ENCODE assay signal across 23 cellular contexts in the genomic region with DNA sequence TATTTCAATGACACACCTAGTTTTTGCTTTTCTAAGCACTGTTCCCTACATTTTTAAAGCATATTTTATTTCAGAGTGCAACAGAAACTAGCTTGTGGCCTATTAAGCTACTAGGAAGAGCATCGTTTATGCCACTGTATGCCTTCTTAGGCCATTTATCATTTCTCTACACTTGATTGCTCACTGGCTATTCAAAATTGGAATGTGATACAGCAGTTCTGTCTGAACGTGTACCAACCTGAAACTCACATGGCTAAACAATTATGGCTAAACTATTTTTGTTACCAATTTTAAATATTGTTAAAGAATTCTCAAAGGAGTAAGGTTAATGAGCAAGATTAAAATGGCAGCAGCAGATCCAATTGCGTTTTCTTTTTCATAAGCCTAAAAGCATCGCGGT.
"Had no signal": no experiment of that assay in that cellular context is flagged by ENCODE, and none has a peak within 500 bp of the region (broad histone marks: within the 10 kb centered on the region; RNA-seq: fewer than 3 reads in every experiment).

No MANE protein-coding gene starts in this region.

- ATAC-seq: heart left ventricle; left lung; naive thymus-derived CD4-positive, alpha-beta T cell; sciatic nerve; upper lobe of right lung had no signal

- H3K27ac ChIP-seq: breast epithelium, coronary artery, heart left ventricle, left lung, upper lobe of right lung had no signal

- H3K36me3 ChIP-seq: breast epithelium had no signal

- H3K4me3 Mint-ChIP-seq: activated naive CD8-positive, alpha-beta T cell treated with anti-CD3 and anti-CD28 coated beads for 36 hours; activated T-cell treated with anti-CD3 and anti-CD28 coated beads, Interleukin-2, amount 50 U/mL, for 24 hours; naive thymus-derived CD4-positive, alpha-beta T cell; neural crest cell had no signal

- H3K9me3 Mint-ChIP-seq: activated naive CD8-positive, alpha-beta T cell treated with anti-CD3 and anti-CD28 coated beads for 36 hours; activated T-cell treated with anti-CD3 and anti-CD28 coated beads, Interleukin-2, amount 50 U/mL, for 24 hours; neural crest cell had no signal

- H3K27me3 Mint-ChIP-seq: activated naive CD8-positive, alpha-beta T cell treated with anti-CD3 and anti-CD28 coated beads for 36 hours; activated T-cell treated with anti-CD3 and anti-CD28 coated beads, Interleukin-2, amount 50 U/mL, for 24 hours; naive thymus-derived CD4-positive, alpha-beta T cell had no signal

- H3K9me3 ChIP-seq: breast epithelium, heart left ventricle, left lung, upper lobe of right lung had no signal

- H3K27me3 ChIP-seq: breast epithelium, heart left ventricle, left lung, upper lobe of right lung had no signal

- H3K27ac Mint-ChIP-seq: activated naive CD8-positive, alpha-beta T cell treated with anti-CD3 and anti-CD28 coated beads for 36 hours; activated T-cell treated with anti-CD3 and anti-CD28 coated beads, Interleukin-2, amount 50 U/mL, for 24 hours had no signal

- DNase-seq: activated CD4-positive, alpha-beta T cell treated with anti-CD3 and anti-CD28 coated beads for 1 hour; activated CD4-positive, alpha-beta T cell treated with anti-CD3 and anti-CD28 coated beads, Interleukin-2, amount 50 U/mL, for 1 hour; activated CD8-positive, alpha-beta memory T cell treated with anti-CD3 and anti-CD28 coated beads for 24 hours; activated CD8-positive, alpha-beta memory T cell treated with anti-CD3 and anti-CD28 coated beads, Interleukin-2, amount 50 U/mL, for 4 hours; activated naive CD4-positive, alpha-beta T cell treated with Interleukin-2 at 50 U/mL for 16 hours; activated naive CD8-positive, alpha-beta T cell treated with anti-CD3 and anti-CD28 coated beads for 36 hours; activated T-cell treated with anti-CD3 and anti-CD28 coated beads, Interleukin-2, amount 50 U/mL, for 24 hours; heart left ventricle; kidney; left lung; naive thymus-derived CD4-positive, alpha-beta T cell; occipital lobe; small intestine; stimulated activated CD4-positive, alpha-beta T cell treated with anti-CD3 and anti-CD28 coated beads, Interleukin-15, amount 100 ng/mL, for 24 hours; stimulated activated CD4-positive, alpha-beta T cell treated with anti-CD3 and anti-CD28 coated beads, Interleukin-4, amount 100 ng/mL, for 1 hour; stimulated activated naive CD4-positive, alpha-beta T cell; T-helper 9 cell; upper lobe of right lung had no signal

- H3K4me3 ChIP-seq: breast epithelium, coronary artery, heart left ventricle, left lung, lung, upper lobe of right lung had no signal

- H3K4me1 ChIP-seq: left lung, upper lobe of right lung had no signal
